In the genomic region with DNA sequence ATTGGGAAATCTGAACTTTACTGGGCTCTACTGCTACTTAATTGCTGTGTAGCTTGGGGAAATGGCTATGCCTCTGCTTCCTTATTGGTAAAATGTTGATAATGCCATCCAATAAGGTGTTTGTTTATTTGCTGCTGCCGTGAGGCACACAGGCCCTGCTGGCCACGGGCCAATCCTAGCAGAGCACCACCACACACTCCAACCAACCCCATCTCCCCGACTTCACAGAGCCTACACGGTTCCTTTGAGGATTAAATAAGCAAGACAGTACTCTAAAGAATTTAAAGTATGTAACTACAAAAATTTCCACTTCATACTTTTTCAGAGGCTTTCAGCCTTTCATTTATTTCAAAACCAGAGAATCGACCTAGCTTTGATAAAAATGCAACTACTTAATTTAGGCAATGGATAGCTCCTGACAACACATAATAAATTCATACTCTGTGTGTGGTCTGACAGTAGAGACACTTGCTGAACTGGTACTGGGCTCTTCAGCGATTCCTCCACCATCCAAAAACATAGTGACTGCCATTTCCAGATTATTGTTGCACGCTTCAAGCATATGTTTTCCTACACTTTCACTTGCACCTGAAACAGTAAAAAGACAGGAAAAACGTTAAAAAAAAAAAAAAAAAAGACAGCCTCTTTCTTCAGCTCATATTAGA, we compare ENCODE assay signal across 16 cellular contexts. TPM values are rescaled to one million over a fixed set of nuclear protein-coding genes. Genes with fewer than 3 reads are reported as not detected.
DNase-seq lines count a peak whose midpoint lies in the region; ATAC-seq, FAIRE-seq and TF ChIP-seq lines count a peak whose summit lies in the region.
"Had no signal": no experiment of that assay in that cellular context is flagged by ENCODE, and none has a peak within 500 bp of the region (broad histone marks: within the 10 kb centered on the region; RNA-seq: fewer than 3 reads in every experiment).

No MANE protein-coding gene starts in this region.

- WGBS in GM12878 (ENCODE audit: insufficient coverage, insufficient replicate concordance, low lambda C conversion rate, missing lambda C conversion rate), result 97% methylated on average over 7 of the region's 8 CpGs

- in situ Hi-C loops in GM12878 (cut with MboI), result no loop called here

- peaks cover 15% of the 10 kb centered on the region for H3K4me1 Mint-ChIP-seq in activated CD8-positive, alpha-beta T cell treated with anti-CD3 and anti-CD28 coated beads, Interleukin-2, amount 10 ng/mL, durations not matched to agents 7 days and 5 days (ENCODE audit: low read depth)

- no peak overlapping the region for H3K27ac ChIP-seq in GM12878 (ENCODE audit: control insufficient read depth, insufficient read depth)
- H3K27ac ChIP-seq: body of pancreas, Peyer's patch had no signal

- ATAC-seq in GM12878 (no peak), GM18858 (IDR thresholded peaks at IDR 0.05; ENCODE audit: unreplicated experiment) (no peak), HG03045 (IDR thresholded peaks at IDR 0.05; ENCODE audit: unreplicated experiment) (no peak)
- no peak for ATAC-seq in activated CD8-positive, alpha-beta T cell treated with anti-CD3 and anti-CD28 coated beads, Interleukin-2, amount 10 ng/mL, durations not matched to agents 7 days and 5 days
- ATAC-seq: body of pancreas had no signal

- no peak for TF ChIP-seq POLR2A in GM12878 (IDR thresholded peaks at IDR 0.05; ENCODE audit: low read depth, low read length)

- CTCF ChIA-PET in GM12878 (lab: Yijun Ruan, JAX), result interaction anchor here (0.6 to 1.6 kb wide), 6 partner anchors 9 to 1185 kb away, joined by 3 to 6 read pairs (median 4); no protein-coding TSS in a partner anchor
- CTCF ChIA-PET in activated CD8-positive, alpha-beta T cell treated with anti-CD3 and anti-CD28 coated beads, Interleukin-2, amount 10 ng/mL, durations not matched to agents 7 days and 5 days (lab: Charles Lee), result interaction anchor here (1.0 kb wide), 1 partner anchor 115 kb away, joined by 3 read pairs; no protein-coding TSS in a partner anchor

- BruUV-seq in GM12878 (replicated peaks; lab: Mats Ljungman, UMichigan), result TSS peak; percentile 54

- H3K27me3 ChIP-seq in GM12878 (replicated peaks in 1 of 2; ENCODE audit: control insufficient read depth in 2 of 2, insufficient read depth in 2 of 2, low read length in 1 of 2), result no peaks in the 10 kb centered on the region
- H3K27me3 ChIP-seq: body of pancreas, Peyer's patch had no signal

- H4K20me1 ChIP-seq in GM12878 (ENCODE audit: control insufficient read depth, insufficient read depth), result no peaks in the 10 kb centered on the region

- DNase-seq in AG08395 (ENCODE audit: low spot score), result peak; percentile 85
- DNase-seq in HCEC 1CT, result peak; percentile 44
- DNase-seq in GM12878 (ENCODE audit: low read depth, low spot score), result no peak
- DNase-seq in kidney tubule cell (ENCODE audit: low spot score), result peak; percentile 9
- no peak for DNase-seq in activated CD8-positive, alpha-beta T cell treated with anti-CD3 and anti-CD28 coated beads, Interleukin-2, amount 10 ng/mL, durations not matched to agents 7 days and 5 days
- DNase-seq in activated effector memory CD4-positive, alpha-beta T cell treated with anti-CD3 and anti-CD28 coated beads, Interleukin-2, amount 50 U/mL, for 16 hours, result no peak
- DNase-seq: activated T-cell treated with anti-CD3 and anti-CD28 coated beads, Interleukin-2, amount 50 U/mL, for 1 hour; islet precursor cell; Karpas-422; naive B cell; NCI-H2171; Peyer's patch; stimulated activated CD4-positive, alpha-beta T cell treated with anti-CD3 and anti-CD28 coated beads, Interleukin-12 subunit alpha, Interleukin-12 subunit beta, amount 100 ng/mL, for 4 hours had no signal

- intact Hi-C loops in GM12878 (cut with micrococcal nuclease; ENCODE audit: unreplicated experiment), result no loop called here

- H3K4me2 ChIP-seq in GM12878 (ENCODE audit: control insufficient read depth, insufficient read depth), result no peak overlapping the region

- TF ChIP-seq RAD21 in GM12878 (IDR thresholded peaks at IDR 0.05; ENCODE audit: insufficient read depth, low read depth, low read length), result no peak

- RAD21 ChIA-PET in GM12878 (lab: Charles Lee; ENCODE audit: unreplicated experiment), result interaction anchor here (1.1 kb wide), 1 partner anchor 34 kb away, joined by 5 read pairs; no protein-coding TSS in a partner anchor

- SMC1A ChIA-PET in GM12878 (lab: Charles Lee; ENCODE audit: uncharacterized antibody, unreplicated experiment), result interaction anchor here (0.6 to 2.7 kb wide), 8 partner anchors 11 to 153 kb away, joined by 3 to 11 read pairs (median 3); no protein-coding TSS in a partner anchor

- FAIRE-seq in GM12878 (lab: Jason Lieb, UNC), result no peak

- H3K79me2 ChIP-seq in GM12878 (ENCODE audit: control insufficient read depth, insufficient read depth, low read length), result peaks cover 48% of the 10 kb centered on the region

- H3K36me3 ChIP-seq in GM12878 (ENCODE audit: control insufficient read depth in 2 of 2, insufficient read depth in 2 of 2, low read length in 1 of 2), result peaks cover 5 to 22% of the 10 kb centered on the region in 2 experiments

- no peak overlapping the region for H3K27ac Mint-ChIP-seq in activated CD8-positive, alpha-beta T cell treated with anti-CD3 and anti-CD28 coated beads, Interleukin-2, amount 10 ng/mL, durations not matched to agents 7 days and 5 days
- H3K27ac Mint-ChIP-seq: naive B cell had no signal

- H2AFZ ChIP-seq in GM12878 (ENCODE audit: control insufficient read depth, low read depth, low read length), result no peak overlapping the region

- peaks cover 23% of the 10 kb centered on the region for H3K36me3 Mint-ChIP-seq in activated CD8-positive, alpha-beta T cell treated with anti-CD3 and anti-CD28 coated beads, Interleukin-2, amount 10 ng/mL, durations not matched to agents 7 days and 5 days (ENCODE audit: low read depth)

- H3K9me3 Mint-ChIP-seq in activated CD8-positive, alpha-beta T cell treated with anti-CD3 and anti-CD28 coated beads, Interleukin-2, amount 10 ng/mL, durations not matched to agents 7 days and 5 days (ENCODE audit: insufficient read depth), result peaks cover 12% of the 10 kb centered on the region

- H3K9ac ChIP-seq in GM12878 (ENCODE audit: control insufficient read depth, insufficient read depth, low read length), result no peak overlapping the region

- no peaks in the 10 kb centered on the region for H3K27me3 Mint-ChIP-seq in activated CD8-positive, alpha-beta T cell treated with anti-CD3 and anti-CD28 coated beads, Interleukin-2, amount 10 ng/mL, durations not matched to agents 7 days and 5 days (ENCODE audit: low read depth)
- H3K27me3 Mint-ChIP-seq: naive B cell had no signal

- H3K4me3 ChIP-seq in GM12878, result no peak overlapping the region
- H3K4me3 ChIP-seq: body of pancreas, Peyer's patch had no signal

- H3K9me3 ChIP-seq in GM12878 (replicated peaks; ENCODE audit: control insufficient read depth, insufficient read depth, low read length), result peaks cover 10% of the 10 kb centered on the region; the same call in 2 of the 3 replicates
- H3K9me3 ChIP-seq: body of pancreas, Peyer's patch had no signal

- no peak overlapping the region for H3K4me3 Mint-ChIP-seq in activated CD8-positive, alpha-beta T cell treated with anti-CD3 and anti-CD28 coated beads, Interleukin-2, amount 10 ng/mL, durations not matched to agents 7 days and 5 days
- H3K4me3 Mint-ChIP-seq: naive B cell had no signal

- POLR2A ChIA-PET in GM12878 (lab: Charles Lee), result interaction anchor here (0.6 to 1.1 kb wide), 4 partner anchors 8 to 778 kb away, joined by 3 to 5 read pairs (median 4); no protein-coding TSS in a partner anchor
- POLR2A ChIA-PET in activated CD8-positive, alpha-beta T cell treated with anti-CD3 and anti-CD28 coated beads, Interleukin-2, amount 10 ng/mL, durations not matched to agents 7 days and 5 days (lab: Charles Lee), result interaction anchor here (0.6 kb wide), 1 partner anchor 994 kb away, joined by 3 read pairs; no protein-coding TSS in a partner anchor

- no peak for TF ChIP-seq EP300 in GM12878 (IDR thresholded peaks at IDR 0.05; ENCODE audit: borderline replicate concordance in 1 of 2, control insufficient read depth in 1 of 2, low read depth in 2 of 2, low read length in 2 of 2)

- TF ChIP-seq CTCF in GM12878 (IDR thresholded peaks at IDR 0.05 in 2 of 3, conservative IDR thresholded peaks at IDR 0.05 in 1 of 3; ENCODE audit: control insufficient read depth in 2 of 3, extremely low read depth in 1 of 3, insufficient read depth in 1 of 3, low read depth in 3 of 3, low read length in 3 of 3), result no peak

- H3K4me1 ChIP-seq in GM12878 (ENCODE audit: control insufficient read depth, insufficient read depth, low read length), result peaks cover 5% of the 10 kb centered on the region
- H3K4me1 ChIP-seq: body of pancreas, Peyer's patch had no signal

RNA-seq across cellular contexts. Expression of gene UBXN7, which starts 25.3 kb away (rescaled TPM):
- total RNA-seq in GM12878 (2013; cell fraction: nucleolus; rRNA removed), result 105 and 108 TPM in 2 replicates
- total RNA-seq in GM12878 (2014; rRNA removed), result 16.1 and 17.6 TPM in 2 replicates
- total RNA-seq in GM12878 (2014; rRNA removed; fragmentation: Illumina TruSeq; extraction: Trizol), result 21.3 and 21.6 TPM in 2 replicates
- total RNA-seq in GM12878 (2021), result 60.8 and 68.3 TPM in 2 replicates
- 11.2 TPM for polyA plus RNA-seq in GM12878 (2011; ENCODE audit: low read depth)
- polyA plus RNA-seq in GM12878 (2011; rRNA removed), result 30.6 and 52.4 TPM in 2 replicates
- polyA plus RNA-seq in GM12878 (2011; cell fraction: cytosol; rRNA removed), result 15.2 and 22.8 TPM in 2 replicates
- 18.1 and 18.5 TPM in 2 replicates for polyA plus RNA-seq in GM12878 (2011; cell fraction: nucleus; rRNA removed)
- polyA plus RNA-seq in GM12878 (2012), result 25.6 and 36.3 TPM in 2 replicates
- polyA plus RNA-seq in GM12878 (2014; fragmentation: Illumina TruSeq; extraction: Trizol), result 28.1 and 33.8 TPM in 2 replicates
- 1 to 10 TPM; 4.8 TPM for polyA plus RNA-seq in GM12878 (2014; fragmentation: Nextera tagmentation; extraction: Ambion mirVana)
- polyA plus RNA-seq in GM12878 (2014; rRNA removed), result 17.9 and 21.7 TPM in 2 replicates
- 10 to 100 TPM; 62.2 to 78.4 TPM for polyA plus RNA-seq in GM12878 (2016; fragmentation: Nextera tagmentation; extraction: Ambion mirVana)
- 43.8 and 47.2 TPM in 2 replicates for polyA minus RNA-seq in GM12878 (2011; rRNA and poly(A)+ RNA removed)
- 15.8 and 16.2 TPM in 2 replicates for polyA minus RNA-seq in GM12878 (2011; cell fraction: cytosol; rRNA and poly(A)+ RNA removed)
- polyA minus RNA-seq in GM12878 (2011; cell fraction: nucleus; rRNA and poly(A)+ RNA removed), result 13.7 and 19.9 TPM in 2 replicates
- total RNA-seq in activated CD8-positive, alpha-beta T cell treated with anti-CD3 and anti-CD28 coated beads, Interleukin-2, amount 10 ng/mL, durations not matched to agents 7 days and 5 days, result 10 to 100 TPM; 43.5 to 45.1 TPM

Comparison
In these comparisons a context has a peak if more than half of its experiments do, and no peak if none do; other contexts are left out.
1. DNase-seq: peak in AG08395 (single experiment), HCEC 1CT (single experiment) and kidney tubule cell (single experiment); none in GM12878 (single experiment), activated CD8-positive, alpha-beta T cell treated with anti-CD3 and anti-CD28 coated beads, Interleukin-2, amount 10 ng/mL, durations not matched to agents 7 days and 5 days (single experiment) and activated effector memory CD4-positive, alpha-beta T cell treated with anti-CD3 and anti-CD28 coated beads, Interleukin-2, amount 50 U/mL, for 16 hours (single experiment).